10 cellular contexts compared by ENCODE assay signal in genomic region chr2:176999331-176999730, GRCh38.
DNase-seq lines count a peak whose midpoint lies in the region; ATAC-seq lines count a peak whose summit lies in the region.
"Had no signal": no experiment of that assay in that cellular context is flagged by ENCODE, and none has a peak within 500 bp of the region (broad histone marks: within the 10 kb centered on the region; RNA-seq: fewer than 3 reads in every experiment).

No MANE protein-coding gene starts in this region.

- ATAC-seq in GM21423 (IDR thresholded peaks at IDR 0.05; ENCODE audit: unreplicated experiment), result peak; percentile 55
- ATAC-seq in HG03442 (IDR thresholded peaks at IDR 0.05; ENCODE audit: unreplicated experiment), result peak; percentile 71

- DNase-seq in GDM1 (lab: John Stamatoyannopoulos, UW) (peak; percentile 83), epidermal melanocyte (ENCODE audit: insufficient read length, low spot score) (peak; percentile 34), nucleus accumbens (lab: John Stamatoyannopoulos, UW) (no peak), germinal center (ENCODE audit: low spot score) (no peak), cerebellum (ENCODE audit: low spot score) (no peak), NCI-H2227 treated with DMSO at 0.1 percent for 48 hours (lab: John Stamatoyannopoulos, UW) (no peak)
- DNase-seq: NCI-H1048, T1000 had no signal

Comparison
In these comparisons a context has a peak if more than half of its experiments do, and no peak if none do; other contexts are left out.
1. DNase-seq: peak in GDM1 (single experiment) and epidermal melanocyte (single experiment); none in nucleus accumbens (0 of 56), germinal center (single experiment), cerebellum (single experiment) and NCI-H2227 treated with DMSO at 0.1 percent for 48 hours (single experiment).